ENCODE assay signal across 25 cellular contexts in genomic region chr9:95407524-95407923, GRCh38.
"Had no signal": no experiment of that assay in that cellular context is flagged by ENCODE, and none has a peak within 500 bp of the region (broad histone marks: within the 10 kb centered on the region; RNA-seq: fewer than 3 reads in every experiment).

No MANE protein-coding gene starts in this region.

- ATAC-seq: effector memory CD8-positive, alpha-beta T cell; esophagus mucosa; gastrocnemius medialis; heart right ventricle; left cardiac atrium; left lung; left ventricle myocardium superior; lower lobe of right lung; mucosa of descending colon had no signal

- H3K4me3 Mint-ChIP-seq: dendritic cell treated with granulocyte-macrophage colony-stimulating factor and Interleukin-4, amounts not matched to agents 40 ng/mL and 50 ng/mL, for 4 days; effector memory CD8-positive, alpha-beta T cell; endodermal cell; mesothelial cell of epicardium; naive B cell had no signal

- H3K9me3 Mint-ChIP-seq: dendritic cell treated with granulocyte-macrophage colony-stimulating factor and Interleukin-4, amounts not matched to agents 40 ng/mL and 50 ng/mL, for 4 days; effector memory CD8-positive, alpha-beta T cell; endodermal cell had no signal

- H3K27ac Mint-ChIP-seq: dendritic cell treated with granulocyte-macrophage colony-stimulating factor and Interleukin-4, amounts not matched to agents 40 ng/mL and 50 ng/mL, for 4 days; effector memory CD8-positive, alpha-beta T cell; endodermal cell; mesothelial cell of epicardium; naive B cell had no signal

- H3K4me3 ChIP-seq: colonic mucosa, esophagus squamous epithelium, gastrocnemius medialis, heart right ventricle, left lung, lower lobe of right lung, mucosa of descending colon had no signal

- H3K4me1 Mint-ChIP-seq: endodermal cell, naive B cell had no signal

- H3K4me1 ChIP-seq: colonic mucosa, esophagus squamous epithelium, gastrocnemius medialis, lower lobe of right lung had no signal

- H3K9me3 ChIP-seq: colonic mucosa, esophagus squamous epithelium, gastrocnemius medialis, left lung, lower lobe of right lung, mucosa of descending colon had no signal

- DNase-seq: colonic mucosa; cortex of kidney; effector CD8-positive, alpha-beta T cell; effector memory CD8-positive, alpha-beta T cell; endodermal cell; erythroblast; esophagus squamous epithelium; foreskin fibroblast; foreskin melanocyte; gastrocnemius medialis; glutamatergic neuron; head of caudate nucleus; heart right ventricle; hippocampal formation; left cardiac atrium; left lung; left ventricle myocardium superior; lower lobe of right lung; mesenchymal stem cell; mucosa of descending colon; naive B cell had no signal

- H3K36me3 ChIP-seq: colonic mucosa, esophagus squamous epithelium, gastrocnemius medialis, heart right ventricle, left lung, lower lobe of right lung had no signal

- H3K27me3 ChIP-seq: colonic mucosa, esophagus squamous epithelium, gastrocnemius medialis, heart right ventricle, left lung had no signal

- H3K27ac ChIP-seq: colonic mucosa, epithelial cell of prostate, esophagus squamous epithelium, gastrocnemius medialis, heart right ventricle, left lung, lower lobe of right lung had no signal

- H3K36me3 Mint-ChIP-seq: naive B cell had no signal
